In genomic region chr2:67462741-67463496, GRCh38 we compare ENCODE assay signal across 21 cellular contexts.
DNase-seq lines count a peak whose midpoint lies in the region; ATAC-seq and TF ChIP-seq lines count a peak whose summit lies in the region.
"Had no signal": no experiment of that assay in that cellular context is flagged by ENCODE, and none has a peak within 500 bp of the region (broad histone marks: within the 10 kb centered on the region; RNA-seq: fewer than 3 reads in every experiment).

No MANE protein-coding gene starts in this region.

- H3F3A ChIP-seq in PC-9 (ENCODE audit: insufficient read depth, low read depth), result peaks cover 19% of the 10 kb centered on the region; the same call in 1 of the 2 replicates

- H3K79me1 ChIP-seq in mesenchymal stem cell (replicated peaks; ENCODE audit: low read length, poor library complexity, severe bottlenecking), result no peaks in the 10 kb centered on the region

- H4K91ac ChIP-seq in mesenchymal stem cell (ENCODE audit: low read length), result no peak overlapping the region

- BruUV-seq in Calu3 (replicated peaks; lab: Mats Ljungman, UMichigan) (TSS peak; percentile 97), PC-9 (replicated peaks; lab: Mats Ljungman, UMichigan) (TSS peak; percentile 96)

- H3K18ac ChIP-seq in mesenchymal stem cell (ENCODE audit: low read depth in 1 of 2, low read length in 2 of 2), result no peak overlapping the region

- peak overlapping the region; percentile 89 for H3K27ac Mint-ChIP-seq in Calu3 (ENCODE audit: unreplicated experiment)
- H3K27ac Mint-ChIP-seq: activated CD4-positive, alpha-beta T cell treated with anti-CD3 and anti-CD28 coated beads, Interleukin-2, amount 10 ng/mL, durations not matched to agents 7 days and 5 days; activated naive CD4-positive, alpha-beta T cell treated with anti-CD3 and anti-CD28 coated beads, Interleukin-2, amount 50 U/mL, for 72 hours; activated T-cell treated with anti-CD3 and anti-CD28 coated beads, Interleukin-2, amount 50 U/mL, for 24 hours; dendritic cell treated with granulocyte-macrophage colony-stimulating factor and Interleukin-4, amounts not matched to agents 40 ng/mL and 50 ng/mL, for 4 days; HFFc6; nephron progenitor cell; stimulated activated effector memory CD8-positive, alpha-beta T cell treated with anti-CD3 and anti-CD28 coated beads, Interleukin-12 subunit alpha, Interleukin-12 subunit beta, amount 100 ng/mL, for 72 hours had no signal

- H3K27ac ChIP-seq in PC-9, result no peak overlapping the region; the same call in 1 of the 2 replicates
- H3K27ac ChIP-seq in mesenchymal stem cell (ENCODE audit: low read length, poor library complexity, severe bottlenecking), result no peak overlapping the region
- H3K27ac ChIP-seq: heart right ventricle, psoas muscle had no signal

- H3K27me3 ChIP-seq in PC-9 (ENCODE audit: insufficient read depth, low read depth) (no peaks in the 10 kb centered on the region), mesenchymal stem cell (ENCODE audit: control insufficient read depth in 1 of 2, insufficient read depth in 1 of 2, low read length in 2 of 2) (no peaks in the 10 kb centered on the region)
- H3K27me3 ChIP-seq: heart right ventricle had no signal

- H3K36me3 Mint-ChIP-seq in Calu3 (ENCODE audit: insufficient read depth, unreplicated experiment), result peaks cover 5% of the 10 kb centered on the region
- H3K36me3 Mint-ChIP-seq: activated naive CD4-positive, alpha-beta T cell treated with anti-CD3 and anti-CD28 coated beads, Interleukin-2, amount 50 U/mL, for 72 hours; stimulated activated effector memory CD8-positive, alpha-beta T cell treated with anti-CD3 and anti-CD28 coated beads, Interleukin-12 subunit alpha, Interleukin-12 subunit beta, amount 100 ng/mL, for 72 hours had no signal

- H3K4me1 Mint-ChIP-seq in Calu3 (ENCODE audit: low read depth, unreplicated experiment), result peaks cover 54% of the 10 kb centered on the region
- H3K4me1 Mint-ChIP-seq: activated CD4-positive, alpha-beta T cell treated with anti-CD3 and anti-CD28 coated beads, Interleukin-2, amount 10 ng/mL, durations not matched to agents 7 days and 5 days; nephron progenitor cell; stimulated activated effector memory CD8-positive, alpha-beta T cell treated with anti-CD3 and anti-CD28 coated beads, Interleukin-12 subunit alpha, Interleukin-12 subunit beta, amount 100 ng/mL, for 72 hours had no signal

- H4K8ac ChIP-seq in mesenchymal stem cell (ENCODE audit: low read length), result no peak overlapping the region

- peaks cover 2% of the 10 kb centered on the region for H3K9me3 Mint-ChIP-seq in Calu3 (ENCODE audit: low read depth, unreplicated experiment)
- H3K9me3 Mint-ChIP-seq: activated CD4-positive, alpha-beta T cell treated with anti-CD3 and anti-CD28 coated beads, Interleukin-2, amount 10 ng/mL, durations not matched to agents 7 days and 5 days; activated naive CD4-positive, alpha-beta T cell treated with anti-CD3 and anti-CD28 coated beads, Interleukin-2, amount 50 U/mL, for 72 hours; activated T-cell treated with anti-CD3 and anti-CD28 coated beads, Interleukin-2, amount 50 U/mL, for 24 hours; dendritic cell treated with granulocyte-macrophage colony-stimulating factor and Interleukin-4, amounts not matched to agents 40 ng/mL and 50 ng/mL, for 4 days; HFFc6; nephron progenitor cell; stimulated activated effector memory CD8-positive, alpha-beta T cell treated with anti-CD3 and anti-CD28 coated beads, Interleukin-12 subunit alpha, Interleukin-12 subunit beta, amount 100 ng/mL, for 72 hours had no signal

- no peaks in the 10 kb centered on the region for H3K79me2 ChIP-seq in PC-9 (ENCODE audit: low read depth)

- ATAC-seq in GM18520 (IDR thresholded peaks at IDR 0.05; ENCODE audit: unreplicated experiment) (no peak), GM19463 (IDR thresholded peaks at IDR 0.05; ENCODE audit: unreplicated experiment) (no peak)
- ATAC-seq: activated naive CD4-positive, alpha-beta T cell treated with anti-CD3 and anti-CD28 coated beads, Interleukin-2, amount 50 U/mL, for 72 hours; heart right ventricle; stimulated activated effector memory CD8-positive, alpha-beta T cell treated with anti-CD3 and anti-CD28 coated beads, Interleukin-12 subunit alpha, Interleukin-12 subunit beta, amount 100 ng/mL, for 72 hours had no signal

- TF ChIP-seq CTCF in Calu3 (IDR thresholded peaks at IDR 0.05; ENCODE audit: unreplicated experiment) (no peak), PC-9 (conservative IDR thresholded peaks at IDR 0.05) (no peak), foreskin fibroblast (IDR thresholded peaks at IDR 0.05; ENCODE audit: low read depth, low read length) (no peak)

- H2AFZ ChIP-seq in PC-9 (no peak overlapping the region), mesenchymal stem cell (ENCODE audit: low read depth, low read length) (no peak overlapping the region)

- DNase-seq in Calu3, result no peak
- DNase-seq in LHCN-M2 (ENCODE audit: low read depth), result peak; percentile 26
- DNase-seq in PC-9, result peak in 1 of 2 experiments; percentile 57
- DNase-seq in foreskin fibroblast, result peak; percentile 28 to 56
- no peak for DNase-seq in NCI-H82 (lab: John Stamatoyannopoulos, UW)
- DNase-seq in mesenchymal stem cell, result no peak
- DNase-seq: activated CD4-positive, alpha-beta T cell treated with anti-CD3 and anti-CD28 coated beads, Interleukin-2, amount 10 ng/mL, durations not matched to agents 7 days and 5 days; activated T-cell treated with anti-CD3 and anti-CD28 coated beads, Interleukin-2, amount 50 U/mL, for 24 hours; erythroblast; heart right ventricle; HFFc6; NCI-H1092 treated with DMSO at 0.1 percent for 48 hours; NCI-H446; nephron progenitor cell; psoas muscle; stimulated activated CD4-positive, alpha-beta T cell treated with anti-CD3 and anti-CD28 coated beads, Interleukin-12 subunit alpha, Interleukin-12 subunit beta, amount 100 ng/mL, for 4 hours had no signal

- peak overlapping the region; percentile 45 for H3K4me2 ChIP-seq in PC-9
- H3K4me2 ChIP-seq in mesenchymal stem cell (ENCODE audit: low read length, poor library complexity, severe bottlenecking), result no peak overlapping the region

- H4K20me1 ChIP-seq in PC-9 (ENCODE audit: insufficient read depth), result no peaks in the 10 kb centered on the region

- H3K9me2 ChIP-seq in PC-9 (ENCODE audit: insufficient read depth), result no peaks in the 10 kb centered on the region

- intact Hi-C loops in Calu3 (cut with micrococcal nuclease; ENCODE audit: unreplicated experiment), result loop anchor here (2.0 kb wide), 1 partner anchor 172 kb away; no protein-coding TSS in a partner anchor
- intact Hi-C loops in PC-9 (cut with micrococcal nuclease; ENCODE audit: unreplicated experiment), result loop anchor here (1.0 to 10.0 kb wide), 4 partner anchors 26 to 968 kb away; no protein-coding TSS in a partner anchor

- H3K9ac ChIP-seq in mesenchymal stem cell (ENCODE audit: low read length), result no peak overlapping the region

- POLR2A ChIA-PET in PC-9 (lab: Charles Lee; ENCODE audit: unreplicated experiment), result no interaction called here

- H3K4me3 ChIP-seq in PC-9, result no peak overlapping the region
- H3K4me3 ChIP-seq in foreskin fibroblast (ENCODE audit: low read depth in 1 of 2, low read length in 2 of 2), result no peak overlapping the region
- no peak overlapping the region for H3K4me3 ChIP-seq in mesenchymal stem cell (ENCODE audit: insufficient read depth in 1 of 2, low read depth in 1 of 2, low read length in 2 of 2)
- H3K4me3 ChIP-seq: heart right ventricle, psoas muscle had no signal

- H2BK120ac ChIP-seq in mesenchymal stem cell (ENCODE audit: low read depth, low read length), result no peak overlapping the region

- H3K9me3 ChIP-seq in PC-9 (ENCODE audit: insufficient read depth, low read depth) (0 out of 2 replicates have a peak, but pooled peaks cover 6% of the 10 kb centered on the region), mesenchymal stem cell (ENCODE audit: control insufficient read depth, low read length) (no peaks in the 10 kb centered on the region)
- H3K9me3 ChIP-seq: heart right ventricle, psoas muscle had no signal

- CTCF ChIA-PET in Calu3 (lab: Charles Lee), result interaction anchor here (0.6 kb wide), 1 partner anchor 65 kb away, joined by 4 read pairs; no protein-coding TSS in a partner anchor
- CTCF ChIA-PET in PC-9 (lab: Charles Lee), result interaction anchor here (0.6 kb wide), 1 partner anchor 14 kb away, joined by 3 read pairs; no protein-coding TSS in a partner anchor

- H3K4ac ChIP-seq in mesenchymal stem cell (ENCODE audit: low read depth in 1 of 2, low read length in 2 of 2), result no peak overlapping the region

- peaks cover 26% of the 10 kb centered on the region for H3K4me1 ChIP-seq in PC-9 (replicated peaks; ENCODE audit: insufficient read depth)
- H3K4me1 ChIP-seq in mesenchymal stem cell (ENCODE audit: control insufficient read depth, insufficient read depth, low read depth, low read length), result no peaks in the 10 kb centered on the region
- H3K4me1 ChIP-seq: psoas muscle had no signal

- H2BK5ac ChIP-seq in mesenchymal stem cell (ENCODE audit: low read depth, low read length, poor library complexity, severe bottlenecking), result no peak overlapping the region

- H3K36me3 ChIP-seq in PC-9 (ENCODE audit: low read depth) (no peaks in the 10 kb centered on the region), mesenchymal stem cell (ENCODE audit: control insufficient read depth in 1 of 2, insufficient read depth in 2 of 2, low read depth in 1 of 2, low read length in 2 of 2) (no peaks in the 10 kb centered on the region)
- H3K36me3 ChIP-seq: heart right ventricle had no signal

- H2BK15ac ChIP-seq in mesenchymal stem cell (ENCODE audit: low read depth, poor library complexity, severe bottlenecking), result no peak overlapping the region

- no peak overlapping the region for H2BK12ac ChIP-seq in mesenchymal stem cell (ENCODE audit: low read length in 2 of 2)

- H3K27me3 Mint-ChIP-seq in Calu3 (ENCODE audit: unreplicated experiment), result no peaks in the 10 kb centered on the region
- H3K27me3 Mint-ChIP-seq: activated CD4-positive, alpha-beta T cell treated with anti-CD3 and anti-CD28 coated beads, Interleukin-2, amount 10 ng/mL, durations not matched to agents 7 days and 5 days; dendritic cell treated with granulocyte-macrophage colony-stimulating factor and Interleukin-4, amounts not matched to agents 40 ng/mL and 50 ng/mL, for 4 days had no signal

- no peak overlapping the region for H2AK5ac ChIP-seq in mesenchymal stem cell (ENCODE audit: low read length, severe bottlenecking)

- H3K23ac ChIP-seq in mesenchymal stem cell (ENCODE audit: low read length in 2 of 2), result no peak overlapping the region

- 100% methylated on average over 1 of the region's 2 CpGs for WGBS in mesenchymal stem cell

- no peak overlapping the region for H3K14ac ChIP-seq in mesenchymal stem cell (ENCODE audit: low read length in 2 of 2)

- no peak overlapping the region for H3K4me3 Mint-ChIP-seq in Calu3 (ENCODE audit: low read depth, unreplicated experiment)
- H3K4me3 Mint-ChIP-seq: activated CD4-positive, alpha-beta T cell treated with anti-CD3 and anti-CD28 coated beads, Interleukin-2, amount 10 ng/mL, durations not matched to agents 7 days and 5 days; activated T-cell treated with anti-CD3 and anti-CD28 coated beads, Interleukin-2, amount 50 U/mL, for 24 hours; dendritic cell treated with granulocyte-macrophage colony-stimulating factor and Interleukin-4, amounts not matched to agents 40 ng/mL and 50 ng/mL, for 4 days; HFFc6; nephron progenitor cell; stimulated activated effector memory CD8-positive, alpha-beta T cell treated with anti-CD3 and anti-CD28 coated beads, Interleukin-12 subunit alpha, Interleukin-12 subunit beta, amount 100 ng/mL, for 72 hours had no signal

Comparison
In these comparisons a context has a peak if more than half of its experiments do, and no peak if none do; other contexts are left out.
1. DNase-seq: peak in LHCN-M2 (single experiment) and foreskin fibroblast (2 of 2); none in Calu3 (single experiment), NCI-H82 (single experiment) and mesenchymal stem cell (single experiment).